ENCODE assay signal across 29 cellular contexts in the genomic region with DNA sequence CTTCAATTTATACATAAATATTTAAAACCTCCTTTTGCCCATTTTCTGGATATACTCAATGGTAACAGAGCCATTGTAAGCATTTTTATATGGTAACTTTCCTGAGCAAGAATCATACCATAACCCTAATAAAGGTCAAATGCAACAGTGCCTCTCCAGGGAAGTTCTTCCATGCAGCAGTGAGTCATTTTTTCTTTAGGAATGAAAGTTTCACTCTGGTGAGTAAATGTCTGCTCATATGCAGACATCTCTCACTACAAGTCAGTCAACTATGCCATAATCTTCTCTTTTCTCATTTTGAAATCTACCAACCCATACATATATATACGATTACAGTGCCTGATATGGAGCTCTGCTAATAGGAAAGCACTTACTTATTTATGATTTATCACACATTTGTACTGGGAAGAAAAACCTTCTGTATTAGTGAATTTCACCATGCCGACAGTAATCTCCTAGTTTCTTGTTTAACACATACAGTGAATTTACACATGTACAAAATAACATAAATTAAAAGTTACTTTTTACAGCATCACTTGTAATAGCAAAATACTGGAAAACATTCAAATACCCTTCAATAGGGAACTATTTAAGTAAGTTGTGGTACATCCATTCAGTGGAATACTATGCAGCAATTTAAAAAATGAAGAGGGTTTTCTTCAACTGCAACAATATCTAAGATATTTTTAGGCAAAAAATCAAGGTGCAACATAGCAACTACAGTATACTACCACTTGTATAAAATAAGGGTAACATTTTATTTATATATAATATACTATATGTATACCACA. TPM values are rescaled to one million over a fixed set of nuclear protein-coding genes. Genes with fewer than 3 reads are reported as not detected.
DNase-seq lines count a peak whose midpoint lies in the region; ATAC-seq and TF ChIP-seq lines count a peak whose summit lies in the region.
"Had no signal": no experiment of that assay in that cellular context is flagged by ENCODE, and none has a peak within 500 bp of the region (broad histone marks: within the 10 kb centered on the region; RNA-seq: fewer than 3 reads in every experiment).

No MANE protein-coding gene starts in this region.

- WGBS in tibial nerve, 2 donors: 98 to 100% methylated on average over 2 of the region's 2 CpGs

- TF ChIP-seq CTCF in RWPE2 (IDR thresholded peaks at IDR 0.05; ENCODE audit: poor library complexity, severe bottlenecking) (no peak), tibial nerve (IDR thresholded peaks at IDR 0.05) (no peak)

- H3K4me3 ChIP-seq in RWPE2 (ENCODE audit: severe bottlenecking) (no peak overlapping the region), tibial nerve (no peak overlapping the region)
- H3K4me3 ChIP-seq: adrenal gland; BLaER1 treated with 17β-estradiol and CSF1 and Interleukin-3, amounts not matched to agents 10 nM and 100 nM; heart right ventricle; PC-9; spleen; thyroid gland had no signal

- no peak for TF ChIP-seq POLR2A in tibial nerve (IDR thresholded peaks at IDR 0.05)

- TF ChIP-seq EP300 in tibial nerve (IDR thresholded peaks at IDR 0.05): no peak

- H3K9me3 ChIP-seq in RWPE2 (ENCODE audit: severe bottlenecking): no peaks in the 10 kb centered on the region
- peaks cover 0 to 6% (median 3%) of the 10 kb centered on the region in 4 donors for H3K9me3 ChIP-seq in tibial nerve
- H3K9me3 ChIP-seq: adrenal gland, thyroid gland had no signal

- H3K27me3 ChIP-seq in RWPE2 (ENCODE audit: insufficient read depth, poor library complexity, severe bottlenecking) (no peaks in the 10 kb centered on the region), tibial nerve (no peaks in the 10 kb centered on the region)
- H3K27me3 ChIP-seq: adrenal gland; BLaER1 treated with 17β-estradiol and CSF1 and Interleukin-3, amounts not matched to agents 10 nM and 100 nM; heart right ventricle; spleen; thyroid gland had no signal

- no peak overlapping the region for H3K27ac ChIP-seq in RWPE2 (ENCODE audit: poor library complexity, severe bottlenecking)
- no peak overlapping the region for H3K27ac ChIP-seq in tibial nerve
- H3K27ac ChIP-seq: adrenal gland; BLaER1 treated with 17β-estradiol and CSF1 and Interleukin-3, amounts not matched to agents 10 nM and 100 nM; heart right ventricle; KMS-11; PC-9; spleen; thyroid gland had no signal

- ATAC-seq in RWPE2 (ENCODE audit: low read depth) (peak; percentile 51; the same call in 2 of the 3 replicates), esophagus mucosa (peak; percentile 33), GM19328 (IDR thresholded peaks at IDR 0.05; ENCODE audit: unreplicated experiment) (no peak), GM21528 (IDR thresholded peaks at IDR 0.05; ENCODE audit: low FRiP score, unreplicated experiment) (no peak)
- ATAC-seq: activated CD8-positive, alpha-beta T cell treated with anti-CD3 and anti-CD28 coated beads for 36 hours; heart right ventricle; right cardiac atrium had no signal

- no peaks in the 10 kb centered on the region for H3K4me1 ChIP-seq in RWPE2 (ENCODE audit: insufficient read depth, poor library complexity, severe bottlenecking)
- H3K4me1 ChIP-seq in tibial nerve: no peaks in the 10 kb centered on the region
- H3K4me1 ChIP-seq: adrenal gland, heart right ventricle, spleen, thyroid gland had no signal

- no peaks in the 10 kb centered on the region for H3K36me3 ChIP-seq in RWPE2 (ENCODE audit: low read depth)
- no peaks in the 10 kb centered on the region for H3K36me3 ChIP-seq in tibial nerve
- H3K36me3 ChIP-seq: adrenal gland; BLaER1 treated with 17β-estradiol and CSF1 and Interleukin-3, amounts not matched to agents 10 nM and 100 nM; heart right ventricle; spleen; thyroid gland had no signal

- peak; percentile 63 for DNase-seq in HCEC 1CT
- DNase-seq in RWPE2 (ENCODE audit: low spot score): no peak
- DNase-seq in stromal cell of bone marrow (ENCODE audit: low read depth): peak; percentile 35
- no peak for DNase-seq in tibial nerve (ENCODE audit: low spot score in 2 of 2)
- DNase-seq: activated CD8-positive, alpha-beta memory T cell treated with anti-CD3 and anti-CD28 coated beads, Interleukin-2, amount 50 U/mL, for 48 hours; activated CD8-positive, alpha-beta T cell treated with anti-CD3 and anti-CD28 coated beads for 36 hours; activated naive CD4-positive, alpha-beta T cell treated with anti-CD3 and anti-CD28 coated beads for 36 hours; adrenal gland; DMS53; GDM1; heart right ventricle; kidney; naive B cell; NCI-H1417; NCI-H2029; NCI-H2227 treated with DMSO at 0.1 percent for 48 hours; NCI-H69; PC-9; posterior cingulate gyrus; right cardiac atrium; SHP77; spleen; stimulated activated CD8-positive, alpha-beta memory T cell treated with anti-CD3 and anti-CD28 coated beads, Interleukin-4, amount 100 ng/mL, for 48 hours; thyroid gland had no signal

RNA-seq across cellular contexts. Expression of gene STK33, which starts 16.0 kb away (rescaled TPM):
- 0.52 TPM for total RNA-seq in esophagus mucosa
- 1 to 10 TPM; 3.6 to 6.8 (median 5.0) TPM for total RNA-seq in tibial nerve

Comparison
In these comparisons a context has a peak if more than half of its experiments do, and no peak if none do; other contexts are left out.
1. DNase-seq: peak in HCEC 1CT (single experiment) and stromal cell of bone marrow (single experiment); none in RWPE2 (single experiment) and tibial nerve (0 of 2).
2. ATAC-seq: peak in RWPE2 (single experiment) and esophagus mucosa (single experiment); none in GM19328 (single experiment) and GM21528 (single experiment).